In genomic region chr5:83000448-83000847, GRCh38 we compare ENCODE assay signal across 17 cellular contexts.
DNase-seq lines count a peak whose midpoint lies in the region; ATAC-seq and TF ChIP-seq lines count a peak whose summit lies in the region.
"Had no signal": no experiment of that assay in that cellular context is flagged by ENCODE, and none has a peak within 500 bp of the region (broad histone marks: within the 10 kb centered on the region; RNA-seq: fewer than 3 reads in every experiment).

No MANE protein-coding gene starts in this region.

- no peak overlapping the region for H3K27ac Mint-ChIP-seq in progenitor cell of endocrine pancreas
- H3K27ac Mint-ChIP-seq: activated T-helper 2 cell treated with anti-CD3 and anti-CD28 coated beads, Interferon-gamma antibody, Interleukin-2, Interleukin-4, amounts not matched to agents 10 μg/mL and 5 μg/mL and 100 μg/mL, durations not matched to agents 14 hours and 24 hours and 36 hours had no signal

- DNase-seq in AG08395 (ENCODE audit: low spot score) (peak; percentile 6), body of pancreas (no peak), kidney glomerular epithelial cell (lab: John Stamatoyannopoulos, UW) (peak; percentile 89), NCI-H146 treated with DMSO at 0.1 percent for 48 hours (lab: John Stamatoyannopoulos, UW; ENCODE audit: unreplicated experiment) (no peak), HuH-7.5 (ENCODE audit: low spot score) (no peak), progenitor cell of endocrine pancreas (ENCODE audit: low spot score, unreplicated experiment) (no peak)
- DNase-seq in stimulated activated CD4-positive, alpha-beta T cell treated with anti-CD3 and anti-CD28 coated beads, Interleukin-4, amount 100 ng/mL, for 1 hour, result no peak
- DNase-seq: activated CD8-positive, alpha-beta memory T cell treated with anti-CD3 and anti-CD28 coated beads for 24 hours; MG63; NCI-H2029; NCI-H526 treated with DMSO at 0.1 percent for 48 hours; stimulated activated CD4-positive, alpha-beta T cell treated with anti-CD3 and anti-CD28 coated beads, Interleukin-1b, Interleukin-23, amount 100 ng/mL, for 48 hours; substantia nigra had no signal

- H3K9me3 Mint-ChIP-seq in progenitor cell of endocrine pancreas (ENCODE audit: low read depth), result no peaks in the 10 kb centered on the region
- H3K9me3 Mint-ChIP-seq: activated T-helper 2 cell treated with anti-CD3 and anti-CD28 coated beads, Interferon-gamma antibody, Interleukin-2, Interleukin-4, amounts not matched to agents 10 μg/mL and 5 μg/mL and 100 μg/mL, durations not matched to agents 14 hours and 24 hours and 36 hours had no signal

- WGBS in body of pancreas, 2 donors, result 51 to 53% methylated on average over 2 of the region's 2 CpGs

- no peaks in the 10 kb centered on the region for H3K36me3 Mint-ChIP-seq in progenitor cell of endocrine pancreas (ENCODE audit: insufficient read depth)

- H3K4me3 ChIP-seq in HUES48 (ENCODE audit: low read depth, low read length), result no peak overlapping the region; the same call in 1 of the 2 replicates
- H3K4me3 ChIP-seq in body of pancreas, result no peak overlapping the region
- H3K4me3 ChIP-seq: MG63 had no signal

- TF ChIP-seq CTCF in body of pancreas (IDR thresholded peaks at IDR 0.05) (no peak), progenitor cell of endocrine pancreas (IDR thresholded peaks at IDR 0.05; ENCODE audit: unreplicated experiment) (no peak)

- no peaks in the 10 kb centered on the region for H3K9me3 ChIP-seq in HUES48 (ENCODE audit: control insufficient read depth, insufficient read depth, low read length)
- H3K9me3 ChIP-seq in body of pancreas, result no peaks in the 10 kb centered on the region
- H3K9me3 ChIP-seq: MG63 had no signal

- H3K36me3 ChIP-seq in HUES48 (ENCODE audit: control insufficient read depth, insufficient read depth, low read length) (no peaks in the 10 kb centered on the region), body of pancreas (replicated peaks in 1 of 2; ENCODE audit: insufficient read depth in 1 of 2, low read depth in 2 of 2) (no peaks in the 10 kb centered on the region)
- H3K36me3 ChIP-seq: MG63 had no signal

- H3K27me3 ChIP-seq in HUES48 (ENCODE audit: control insufficient read depth, insufficient read depth, low read length), result no peaks in the 10 kb centered on the region
- no peaks in the 10 kb centered on the region for H3K27me3 ChIP-seq in body of pancreas
- H3K27me3 ChIP-seq: MG63 had no signal

- H3K27me3 Mint-ChIP-seq in progenitor cell of endocrine pancreas, result no peaks in the 10 kb centered on the region

- H3K4me1 ChIP-seq in HUES48 (ENCODE audit: control insufficient read depth, insufficient read depth, low read length) (peaks cover 54% of the 10 kb centered on the region), body of pancreas (peaks cover 10% of the 10 kb centered on the region)

- H3K27ac ChIP-seq in HUES48 (ENCODE audit: low read depth, low read length) (peak overlapping the region; percentile 45), body of pancreas (no peak overlapping the region)
- H3K27ac ChIP-seq: VCaP had no signal

- H3K4me1 Mint-ChIP-seq in progenitor cell of endocrine pancreas (ENCODE audit: low read depth), result peaks cover 11% of the 10 kb centered on the region

- H3K4me3 Mint-ChIP-seq in progenitor cell of endocrine pancreas (ENCODE audit: low read depth), result no peak overlapping the region

- intact Hi-C loops in body of pancreas (cut with DNase I), result no loop called here

- H3K9ac ChIP-seq in HUES48 (ENCODE audit: low read depth, low read length), result no peak overlapping the region

- ATAC-seq in body of pancreas, result peak; percentile 50
- ATAC-seq: Panc1 had no signal

- no peak for TF ChIP-seq POLR2A in body of pancreas (IDR thresholded peaks at IDR 0.05)

Comparison
In these comparisons a context has a peak if more than half of its experiments do, and no peak if none do; other contexts are left out.
1. DNase-seq: peak in AG08395 (single experiment) and kidney glomerular epithelial cell (single experiment); none in body of pancreas (0 of 4), NCI-H146 treated with DMSO at 0.1 percent for 48 hours (single experiment), HuH-7.5 (single experiment), stimulated activated CD4-positive, alpha-beta T cell treated with anti-CD3 and anti-CD28 coated beads, Interleukin-4, amount 100 ng/mL, for 1 hour (single experiment) and progenitor cell of endocrine pancreas (single experiment).